Comparison of ENCODE assay signal across 22 cellular contexts in genomic region chr19:5972355-5972731, GRCh38. TPM values are rescaled to one million over a fixed set of nuclear protein-coding genes. Genes with fewer than 3 reads are reported as not detected.
DNase-seq lines count a peak whose midpoint lies in the region; ATAC-seq, FAIRE-seq and TF ChIP-seq lines count a peak whose summit lies in the region.
"Had no signal": no experiment of that assay in that cellular context is flagged by ENCODE, and none has a peak within 500 bp of the region (broad histone marks: within the 10 kb centered on the region; RNA-seq: fewer than 3 reads in every experiment).

No MANE protein-coding gene starts in this region.

- no peak overlapping the region for H2AFZ ChIP-seq in HepG2 (ENCODE audit: low read length)

- in situ Hi-C loops in HepG2 (cut with HindIII; ENCODE audit: extremely low pct_ligation_motif_present, low pct_unique_long_range_greater_than_20kb), result no loop called here

- no peak for TF ChIP-seq CTCF in HepG2 (CRISPR knock-in tag; IDR thresholded peaks at IDR 0.05)
- TF ChIP-seq CTCF in right lobe of liver (IDR thresholded peaks at IDR 0.05), result no peak
- no peak for TF ChIP-seq CTCF in liver (IDR thresholded peaks at IDR 0.05; ENCODE audit: low read depth, low read length, missing input control)

- CTCF ChIA-PET in HepG2 (lab: Yijun Ruan, JAX; ENCODE audit: low intra/inter-chr PET ratio, low total read pairs), result no interaction called here

- H3K27ac ChIP-seq in HepG2 (ENCODE audit: extremely low read length, insufficient read depth, low read length) (no peak overlapping the region), right lobe of liver (no peak overlapping the region), SK-N-MC (peak overlapping the region; percentile 86), liver (ENCODE audit: low read depth in 1 of 2, low read length in 2 of 2) (no peak overlapping the region)

- peaks cover 10 to 49% of the 10 kb centered on the region in 2 experiments; a peak in 4 of 5 replicates for H3K36me3 ChIP-seq in HepG2 (replicated peaks in 1 of 2; ENCODE audit: control insufficient read depth in 1 of 2, insufficient read depth in 2 of 2, low read length in 2 of 2)
- no peaks in the 10 kb centered on the region for H3K36me3 ChIP-seq in right lobe of liver
- H3K36me3 ChIP-seq in SK-N-MC (ENCODE audit: insufficient read depth, low read length), result peaks cover 38% of the 10 kb centered on the region
- peaks cover 0 to 3% (median 1%) of the 10 kb centered on the region in 4 donors for H3K36me3 ChIP-seq in liver (ENCODE audit: control insufficient read depth in 4 of 4, insufficient read depth in 3 of 4, low read depth in 1 of 4, low read length in 3 of 4)

- intact Hi-C loops in HepG2 (cut with micrococcal nuclease; ENCODE audit: unreplicated experiment), result no loop called here
- intact Hi-C loops in right lobe of liver (cut with DNase I), result no loop called here

- peaks cover 64 to 78% of the 10 kb centered on the region in 2 donors for H3K4me1 Mint-ChIP-seq in stimulated activated naive B cell treated with anti-CD40 and anti-IgM and Interleukin-4, amounts not matched to agents 10 μg/mL and 1 μg/mL and 100 μg/mL, for 72 hours

- H3K4me3 Mint-ChIP-seq in stimulated activated naive B cell treated with anti-CD40 and anti-IgM and Interleukin-4, amounts not matched to agents 10 μg/mL and 1 μg/mL and 100 μg/mL, for 72 hours, result no peak overlapping the region
- H3K4me3 Mint-ChIP-seq: type B pancreatic cell had no signal

- H3K4me3 ChIP-seq in HepG2 (replicated peaks in 1 of 3; ENCODE audit: insufficient read depth in 1 of 3, low read depth in 2 of 3, low read length in 3 of 3), result no peak overlapping the region
- H3K4me3 ChIP-seq in right lobe of liver, result no peak overlapping the region
- 0 out of 2 replicates have a peak overlapping the region, but pooled peaks have one; percentile 6 for H3K4me3 ChIP-seq in SK-N-MC
- H3K4me3 ChIP-seq in liver (ENCODE audit: low read depth in 1 of 3, low read length in 3 of 3), result no peak overlapping the region
- H3K4me3 ChIP-seq: lung had no signal

- 0 out of 2 replicates have a peak overlapping the region, but pooled peaks have one; percentile 23 for H3K4me2 ChIP-seq in HepG2 (ENCODE audit: low read depth, low read length)

- H3K9ac ChIP-seq in HepG2 (ENCODE audit: insufficient read depth, low read depth, low read length), result no peak overlapping the region
- no peak overlapping the region for H3K9ac ChIP-seq in SK-N-MC (ENCODE audit: insufficient read length)
- H3K9ac ChIP-seq in liver (ENCODE audit: low read depth in 1 of 2, low read length in 2 of 2), result no peak overlapping the region

- H3K36me3 Mint-ChIP-seq in stimulated activated naive B cell treated with anti-CD40 and anti-IgM and Interleukin-4, amounts not matched to agents 10 μg/mL and 1 μg/mL and 100 μg/mL, for 72 hours, result peaks cover 13 to 47% of the 10 kb centered on the region in 2 donors

- TF ChIP-seq EP300 in HepG2 (IDR thresholded peaks at IDR 0.05; ENCODE audit: low read depth in 2 of 2, low read length in 2 of 2) (no peak), HepG2 (CRISPR knock-in tag; IDR thresholded peaks at IDR 0.05; ENCODE audit: borderline replicate concordance) (no peak)

- H3K27ac Mint-ChIP-seq in stimulated activated naive B cell treated with anti-CD40 and anti-IgM and Interleukin-4, amounts not matched to agents 10 μg/mL and 1 μg/mL and 100 μg/mL, for 72 hours, result peak overlapping the region; percentile 63
- H3K27ac Mint-ChIP-seq: type B pancreatic cell had no signal

- FAIRE-seq in HepG2 (lab: Jason Lieb, UNC), result no peak
- FAIRE-seq: frontal cortex, H54, kidney had no signal

- no peaks in the 10 kb centered on the region for H3K9me3 ChIP-seq in HepG2 (ENCODE audit: low read length)
- no peaks in the 10 kb centered on the region for H3K9me3 ChIP-seq in right lobe of liver
- no peaks in the 10 kb centered on the region for H3K9me3 ChIP-seq in SK-N-MC (ENCODE audit: low read depth, low read length)
- H3K9me3 ChIP-seq in liver (ENCODE audit: control insufficient read depth in 4 of 4, low read length in 3 of 4), result no peaks in the 10 kb centered on the region

- no peaks in the 10 kb centered on the region for H3K9me3 Mint-ChIP-seq in stimulated activated naive B cell treated with anti-CD40 and anti-IgM and Interleukin-4, amounts not matched to agents 10 μg/mL and 1 μg/mL and 100 μg/mL, for 72 hours
- H3K9me3 Mint-ChIP-seq: type B pancreatic cell had no signal

- peaks cover 50% of the 10 kb centered on the region for H4K20me1 ChIP-seq in HepG2 (ENCODE audit: insufficient read depth, low read length)

- BruUV-seq in HepG2 (replicated peaks; lab: Mats Ljungman, UMichigan), result no TSS peak

- TF ChIP-seq RAD21 in HepG2 (CRISPR knock-in tag; IDR thresholded peaks at IDR 0.05) (no peak), liver (IDR thresholded peaks at IDR 0.05) (no peak)

- H3K27me3 ChIP-seq in HepG2 (ENCODE audit: control insufficient read depth in 1 of 2, insufficient read depth in 2 of 2, low read length in 2 of 2) (no peaks in the 10 kb centered on the region; a peak in 1 of 5 replicates), right lobe of liver (no peaks in the 10 kb centered on the region), liver (ENCODE audit: control insufficient read depth in 4 of 4, insufficient read depth in 4 of 4, low read length in 3 of 4) (no peaks in the 10 kb centered on the region)

- H3K79me2 ChIP-seq in HepG2 (ENCODE audit: insufficient read depth, low read length), result peaks cover 98% of the 10 kb centered on the region

- H3K27me3 Mint-ChIP-seq in stimulated activated naive B cell treated with anti-CD40 and anti-IgM and Interleukin-4, amounts not matched to agents 10 μg/mL and 1 μg/mL and 100 μg/mL, for 72 hours, result no peaks in the 10 kb centered on the region
- H3K27me3 Mint-ChIP-seq: type B pancreatic cell had no signal

- 92% methylated on average over 9 of the region's 9 CpGs for WGBS in HepG2 (ENCODE audit: low lambda C conversion rate)
- 92% methylated on average over 4 of the region's 9 CpGs for WGBS in right lobe of liver (ENCODE audit: insufficient coverage, low coverage, low lambda C conversion rate, missing lambda C conversion rate)
- 86% methylated on average over 9 of the region's 9 CpGs for WGBS in liver

- no peak for TF ChIP-seq POLR2A in HepG2 (IDR thresholded peaks at IDR 0.05; ENCODE audit: insufficient read depth in 1 of 2, low read depth in 2 of 2, low read length in 2 of 2)
- no peak for TF ChIP-seq POLR2A in right lobe of liver (IDR thresholded peaks at IDR 0.05)

- no peak for ATAC-seq in HepG2
- ATAC-seq in right lobe of liver, result no peak
- no peak for ATAC-seq in stimulated activated naive B cell treated with anti-CD40 and anti-IgM and Interleukin-4, amounts not matched to agents 10 μg/mL and 1 μg/mL and 100 μg/mL, for 72 hours (replicated peaks)
- no peak for ATAC-seq in HG03354 (IDR thresholded peaks at IDR 0.05; ENCODE audit: poor library complexity, severe bottlenecking, unreplicated experiment)

- POLR2A ChIA-PET in HepG2 (lab: Yijun Ruan, JAX), result interaction anchor here (1.2 to 2.9 kb wide), 3 partner anchors 10 to 68 kb away, joined by 3 to 9 read pairs (median 4); partner anchors contain the start of gene VMAC

- peaks cover 94% of the 10 kb centered on the region for H3K4me1 ChIP-seq in HepG2 (ENCODE audit: insufficient read depth, low read length)
- H3K4me1 ChIP-seq in right lobe of liver, result peaks cover 0 to 42% (median 15%) of the 10 kb centered on the region in 4 donors
- peaks cover 8 to 43% (median 28%) of the 10 kb centered on the region in 4 donors for H3K4me1 ChIP-seq in liver (ENCODE audit: control insufficient read depth in 4 of 4, insufficient read depth in 4 of 4, low read length in 3 of 4)

- DNase-seq in HepG2 (ENCODE audit: low spot score), result no peak
- DNase-seq in right lobe of liver, result no peak
- DNase-seq in SK-N-MC (ENCODE audit: low read depth, low spot score), result no peak
- no peak for DNase-seq in stimulated activated naive B cell treated with anti-CD40 and anti-IgM and Interleukin-4, amounts not matched to agents 10 μg/mL and 1 μg/mL and 100 μg/mL, for 72 hours
- DNase-seq in cerebellum (ENCODE audit: low spot score), result no peak
- no peak for DNase-seq in NCI-H2227 (lab: John Stamatoyannopoulos, UW; ENCODE audit: unreplicated experiment)
- DNase-seq: activated effector memory CD4-positive, alpha-beta T cell treated with anti-CD3 and anti-CD28 coated beads, Interleukin-2, amount 50 U/mL, for 16 hours; anterior cingulate cortex; cerebellar nuclear complex; effector CD8-positive, alpha-beta T cell; NCI-H1092; NCI-H2081; NCI-H510A; stimulated activated CD4-positive, alpha-beta T cell treated with anti-CD3 and anti-CD28 coated beads, Interleukin-1b, Interleukin-23, amount 100 ng/mL, for 48 hours; stimulated activated naive CD4-positive, alpha-beta T cell treated with Interleukin-2 at 50 U/mL for 16 hours had no signal

RNA-seq across cellular contexts. Expression of gene RANBP3, which starts 5.6 kb away (rescaled TPM):
- total RNA-seq in HepG2 (2016; rRNA removed; fragmentation: Illumina TruSeq; extraction: Trizol) (37.2 and 39.5 TPM in 2 replicates), right lobe of liver (10 to 100 TPM; 21.7 to 49.5 (median 24.5) TPM), liver (10 to 100 TPM; 20.2 to 23.3 TPM), cerebellum (38.9 TPM)
- total RNA-seq in HepG2 (2016; cell fraction: cytosol; rRNA removed; fragmentation: Illumina TruSeq; extraction: Trizol; ENCODE audit: low read depth), result 15.1 and 18.2 TPM in 2 replicates
- total RNA-seq in HepG2 (2016; cell fraction: insoluble cytoplasmic fraction; rRNA removed; fragmentation: Illumina TruSeq; extraction: Trizol), result 27.1 and 40.8 TPM in 2 replicates
- total RNA-seq in HepG2 (2016; cell fraction: membrane; rRNA removed; fragmentation: Illumina TruSeq; extraction: Trizol), result 19.4 and 20.4 TPM in 2 replicates
- total RNA-seq in HepG2 (2016; cell fraction: nucleus; rRNA removed; fragmentation: Illumina TruSeq; extraction: Trizol), result 47.7 and 56.8 TPM in 2 replicates
- polyA plus RNA-seq in HepG2 (2011; rRNA removed) (149 and 151 TPM in 2 replicates), liver (10 to 100 TPM in 1 of 2 donors, 1 to 10 TPM in 1; 10.0 to 21.2 TPM)
- 91.7 and 149 TPM in 2 replicates for polyA plus RNA-seq in HepG2 (2011; cell fraction: cytosol; rRNA removed)
- polyA plus RNA-seq in HepG2 (2011; cell fraction: nucleus; rRNA removed), result 233 and 293 TPM in 2 replicates
- polyA plus RNA-seq in HepG2 (2012), result 62.1 and 64.6 TPM in 2 replicates
- polyA plus RNA-seq in HepG2 (2016; cell fraction: cytosol; fragmentation: Illumina TruSeq; extraction: Trizol; ENCODE audit: low read depth), result 10.3 and 11.7 TPM in 2 replicates
- polyA plus RNA-seq in HepG2 (2016; cell fraction: insoluble cytoplasmic fraction; fragmentation: Illumina TruSeq; extraction: Trizol; ENCODE audit: low read depth), result 53.5 and 62.0 TPM in 2 replicates
- polyA plus RNA-seq in HepG2 (2016; cell fraction: membrane; fragmentation: Illumina TruSeq; extraction: Trizol; ENCODE audit: low read depth), result 18.2 and 24.3 TPM in 2 replicates
- polyA plus RNA-seq in HepG2 (2016; cell fraction: nucleus; fragmentation: Illumina TruSeq; extraction: Trizol; ENCODE audit: insufficient read depth, low read depth), result 127 and 170 TPM in 2 replicates
- polyA minus RNA-seq in HepG2 (2011; rRNA and poly(A)+ RNA removed; ENCODE audit: low replicate concordance), result 43.2 and 193 TPM in 2 replicates
- polyA minus RNA-seq in HepG2 (2011; cell fraction: cytosol; rRNA and poly(A)+ RNA removed), result 76.9 and 86.6 TPM in 2 replicates
- 74.3 and 80.3 TPM in 2 replicates for polyA minus RNA-seq in HepG2 (2011; cell fraction: nucleus; rRNA and poly(A)+ RNA removed)

RNA-seq across cellular contexts. Expression of gene CAPS, which starts 58.3 kb away (rescaled TPM):
- total RNA-seq in HepG2 (2016; rRNA removed; fragmentation: Illumina TruSeq; extraction: Trizol) (1.7 and 3.1 TPM in 2 replicates), right lobe of liver (1 to 10 TPM; 1.1 to 7.9 (median 5.0) TPM), liver (1 to 10 TPM; 2.1 to 4.2 TPM), cerebellum (4.4 TPM)
- total RNA-seq in HepG2 (2016; cell fraction: cytosol; rRNA removed; fragmentation: Illumina TruSeq; extraction: Trizol; ENCODE audit: low read depth), result 0.40 and 0.53 TPM in 2 replicates
- total RNA-seq in HepG2 (2016; cell fraction: insoluble cytoplasmic fraction; rRNA removed; fragmentation: Illumina TruSeq; extraction: Trizol), result 1.1 and 3.0 TPM in 2 replicates
- total RNA-seq in HepG2 (2016; cell fraction: membrane; rRNA removed; fragmentation: Illumina TruSeq; extraction: Trizol), result 1.2 and 1.4 TPM in 2 replicates
- 2.6 and 2.9 TPM in 2 replicates for total RNA-seq in HepG2 (2016; cell fraction: nucleus; rRNA removed; fragmentation: Illumina TruSeq; extraction: Trizol)
- polyA plus RNA-seq in HepG2 (2011; rRNA removed) (3.1 and 4.5 TPM in 2 replicates), liver (10 to 100 TPM in 1 of 2 donors, 1 to 10 TPM in 1; 2.8 to 11.4 TPM)
- 2.9 and 3.5 TPM in 2 replicates for polyA plus RNA-seq in HepG2 (2011; cell fraction: cytosol; rRNA removed)
- polyA plus RNA-seq in HepG2 (2011; cell fraction: nucleus; rRNA removed), result 19.5 and 22.9 TPM in 2 replicates
- polyA plus RNA-seq in HepG2 (2012), result 1.8 and 1.9 TPM in 2 replicates
- 0.40 and 0.43 TPM in 2 replicates for polyA plus RNA-seq in HepG2 (2016; cell fraction: cytosol; fragmentation: Illumina TruSeq; extraction: Trizol; ENCODE audit: low read depth)
- polyA plus RNA-seq in HepG2 (2016; cell fraction: insoluble cytoplasmic fraction; fragmentation: Illumina TruSeq; extraction: Trizol; ENCODE audit: low read depth), result 1.1 and 1.4 TPM in 2 replicates
- 0.61 and 0.87 TPM in 2 replicates for polyA plus RNA-seq in HepG2 (2016; cell fraction: membrane; fragmentation: Illumina TruSeq; extraction: Trizol; ENCODE audit: low read depth)
- 10.1 and 13.8 TPM in 2 replicates for polyA plus RNA-seq in HepG2 (2016; cell fraction: nucleus; fragmentation: Illumina TruSeq; extraction: Trizol; ENCODE audit: insufficient read depth, low read depth)
- polyA minus RNA-seq in HepG2 (2011; rRNA and poly(A)+ RNA removed; ENCODE audit: low replicate concordance), result 0.28 and 3.1 TPM in 2 replicates
- 0.40 and 1.1 TPM in 2 replicates for polyA minus RNA-seq in HepG2 (2011; cell fraction: cytosol; rRNA and poly(A)+ RNA removed)
- polyA minus RNA-seq in HepG2 (2011; cell fraction: nucleus; rRNA and poly(A)+ RNA removed), result 3.0 and 3.1 TPM in 2 replicates
